Comparison of ENCODE assay signal across 8 cellular contexts in genomic region chr6:13445005-13445743, GRCh38. TPM values are rescaled to one million over a fixed set of nuclear protein-coding genes. Genes with fewer than 3 reads are reported as not detected.
DNase-seq lines count a peak whose midpoint lies in the region; ATAC-seq, FAIRE-seq and TF ChIP-seq lines count a peak whose summit lies in the region.

No MANE protein-coding gene starts in this region.

- POLR2A ChIA-PET in HepG2 (lab: Yijun Ruan, JAX), result no interaction called here
- POLR2A ChIA-PET in activated CD4-positive, alpha-beta T cell treated with anti-CD3 and anti-CD28 coated beads, Interleukin-2, amount 10 ng/mL, durations not matched to agents 7 days and 5 days (lab: Charles Lee), result no interaction called here

- H3K27ac Mint-ChIP-seq in activated CD4-positive, alpha-beta T cell treated with anti-CD3 and anti-CD28 coated beads, Interleukin-2, amount 10 ng/mL, durations not matched to agents 7 days and 5 days, result no peak overlapping the region

- CTCF ChIA-PET in HepG2 (lab: Yijun Ruan, JAX; ENCODE audit: low intra/inter-chr PET ratio, low total read pairs), result no interaction called here
- CTCF ChIA-PET in activated CD4-positive, alpha-beta T cell treated with anti-CD3 and anti-CD28 coated beads, Interleukin-2, amount 10 ng/mL, durations not matched to agents 7 days and 5 days (lab: Charles Lee), result interaction anchor here (0.7 to 1.6 kb wide), 3 partner anchors 12 to 107 kb away, joined by 3 to 5 read pairs (median 3); no protein-coding TSS in a partner anchor

- H3K4me1 ChIP-seq in ascending aorta (peaks cover 10 to 17% of the 10 kb centered on the region in 2 donors), HepG2 (ENCODE audit: insufficient read depth, low read length) (peaks cover 7% of the 10 kb centered on the region; the same call in 1 of the 2 replicates), vagina (peaks cover 48% of the 10 kb centered on the region)

- H3K4me3 ChIP-seq in ascending aorta (no peak overlapping the region), HepG2 (replicated peaks in 1 of 3; ENCODE audit: insufficient read depth in 1 of 3, low read depth in 2 of 3, low read length in 3 of 3) (no peak overlapping the region), vagina (peak overlapping the region in 1 of 2 donors; percentile 32)

- H3K36me3 ChIP-seq in ascending aorta (no peaks in the 10 kb centered on the region), HepG2 (replicated peaks in 1 of 2; ENCODE audit: control insufficient read depth in 1 of 2, insufficient read depth in 2 of 2, low read length in 2 of 2) (no peaks in the 10 kb centered on the region), vagina (no peaks in the 10 kb centered on the region)

- in situ Hi-C loops in HepG2 (cut with HindIII; ENCODE audit: extremely low pct_ligation_motif_present, low pct_unique_long_range_greater_than_20kb), result no loop called here

- TF ChIP-seq EP300 in HepG2 (IDR thresholded peaks at IDR 0.05; ENCODE audit: low read depth in 2 of 2, low read length in 2 of 2) (no peak), HepG2 (CRISPR knock-in tag; IDR thresholded peaks at IDR 0.05; ENCODE audit: borderline replicate concordance) (no peak)

- no peaks in the 10 kb centered on the region for H4K20me1 ChIP-seq in HepG2 (ENCODE audit: insufficient read depth, low read length)

- H3K79me2 ChIP-seq in HepG2 (ENCODE audit: insufficient read depth, low read length), result no peaks in the 10 kb centered on the region

- peaks cover 4% of the 10 kb centered on the region for H3K9me3 Mint-ChIP-seq in activated CD4-positive, alpha-beta T cell treated with anti-CD3 and anti-CD28 coated beads, Interleukin-2, amount 10 ng/mL, durations not matched to agents 7 days and 5 days

- H3K9me3 ChIP-seq in ascending aorta (no peaks in the 10 kb centered on the region), HepG2 (ENCODE audit: low read length) (no peaks in the 10 kb centered on the region), vagina (no peaks in the 10 kb centered on the region)

- TF ChIP-seq CTCF in ascending aorta (IDR thresholded peaks at IDR 0.05), result no peak
- no peak for TF ChIP-seq CTCF in HepG2 (CRISPR knock-in tag; IDR thresholded peaks at IDR 0.05)
- no peak for TF ChIP-seq CTCF in vagina (IDR thresholded peaks at IDR 0.05)

- intact Hi-C loops in ascending aorta (cut with DNase I), result no loop called here
- intact Hi-C loops in HepG2 (cut with micrococcal nuclease; ENCODE audit: unreplicated experiment), result no loop called here
- intact Hi-C loops in vagina (cut with DNase I), result no loop called here

- no peaks in the 10 kb centered on the region for H3K27me3 Mint-ChIP-seq in activated CD4-positive, alpha-beta T cell treated with anti-CD3 and anti-CD28 coated beads, Interleukin-2, amount 10 ng/mL, durations not matched to agents 7 days and 5 days

- peak; percentile 59 for DNase-seq in ELR (ENCODE audit: low read depth)
- peak; percentile 52 to 77 for DNase-seq in NCI-H187 (lab: John Stamatoyannopoulos, UW)
- peak in 1 of 2 donors; percentile 66 for DNase-seq in ascending aorta (ENCODE audit: low spot score in 2 of 2)
- no peak for DNase-seq in HepG2 (ENCODE audit: low spot score)
- DNase-seq in vagina (ENCODE audit: extremely low spot score in 2 of 2), result no peak
- DNase-seq in activated CD4-positive, alpha-beta T cell treated with anti-CD3 and anti-CD28 coated beads, Interleukin-2, amount 10 ng/mL, durations not matched to agents 7 days and 5 days, result no peak

- ATAC-seq in HepG2 (no peak), HG03097 (IDR thresholded peaks at IDR 0.05; ENCODE audit: low FRiP score, unreplicated experiment) (no peak), GM19455 (IDR thresholded peaks at IDR 0.05; ENCODE audit: unreplicated experiment) (no peak)

- no peak for FAIRE-seq in HepG2 (lab: Jason Lieb, UNC)

- no peak overlapping the region for H3K4me3 Mint-ChIP-seq in activated CD4-positive, alpha-beta T cell treated with anti-CD3 and anti-CD28 coated beads, Interleukin-2, amount 10 ng/mL, durations not matched to agents 7 days and 5 days

- no peak overlapping the region for H3K4me2 ChIP-seq in HepG2 (ENCODE audit: low read depth, low read length)

- 84% methylated on average over 9 of the region's 9 CpGs for WGBS in HepG2 (ENCODE audit: low lambda C conversion rate)

- H3K27me3 ChIP-seq in ascending aorta (no peaks in the 10 kb centered on the region), HepG2 (ENCODE audit: control insufficient read depth in 1 of 2, insufficient read depth in 2 of 2, low read length in 2 of 2) (no peaks in the 10 kb centered on the region), vagina (no peaks in the 10 kb centered on the region)

- peaks cover 5% of the 10 kb centered on the region for H3K36me3 Mint-ChIP-seq in activated CD4-positive, alpha-beta T cell treated with anti-CD3 and anti-CD28 coated beads, Interleukin-2, amount 10 ng/mL, durations not matched to agents 7 days and 5 days (ENCODE audit: low read depth)

- TF ChIP-seq POLR2A in HepG2 (IDR thresholded peaks at IDR 0.05; ENCODE audit: insufficient read depth in 1 of 2, low read depth in 2 of 2, low read length in 2 of 2) (no peak), vagina (IDR thresholded peaks at IDR 0.05) (no peak)

- H3K4me1 Mint-ChIP-seq in activated CD4-positive, alpha-beta T cell treated with anti-CD3 and anti-CD28 coated beads, Interleukin-2, amount 10 ng/mL, durations not matched to agents 7 days and 5 days, result peaks cover 18% of the 10 kb centered on the region

- H2AFZ ChIP-seq in HepG2 (ENCODE audit: low read length), result no peak overlapping the region

- peak overlapping the region; percentile 13 to 33 for H3K27ac ChIP-seq in ascending aorta
- H3K27ac ChIP-seq in HepG2 (ENCODE audit: extremely low read length, insufficient read depth, low read length), result no peak overlapping the region
- H3K27ac ChIP-seq in vagina, result peak overlapping the region; percentile 30

- no TSS peak for BruUV-seq in HepG2 (replicated peaks; lab: Mats Ljungman, UMichigan)

- H3K9ac ChIP-seq in HepG2 (ENCODE audit: insufficient read depth, low read depth, low read length), result no peak overlapping the region

- TF ChIP-seq RAD21 in HepG2 (CRISPR knock-in tag; IDR thresholded peaks at IDR 0.05), result no peak

TF ChIP-seq in HepG2, 621 proteins besides CTCF, POLR2A, EP300 and RAD21:
- TF ChIP-seq MYC (CRISPR knock-in tag; IDR thresholded peaks at IDR 0.05; ENCODE audit: borderline replicate concordance) (no peak), KLF16 (CRISPR knock-in tag; IDR thresholded peaks at IDR 0.05) (no peak), NFE2L2 (IDR thresholded peaks at IDR 0.05; ENCODE audit: low read length) (no peak), ZNF644 (CRISPR knock-in tag; IDR thresholded peaks at IDR 0.05; ENCODE audit: low read depth) (no peak), SNAPC2 (CRISPR knock-in tag; IDR thresholded peaks at IDR 0.05) (no peak), ZNF263 (CRISPR knock-in tag; IDR thresholded peaks at IDR 0.05) (peak; percentile 61; the same call in 1 of the 2 replicates)

RNA-seq across cellular contexts. Expression of gene GFOD1, which starts 42.2 kb away (rescaled TPM):
- total RNA-seq in ascending aorta (28.7 TPM), HepG2 (2016; rRNA removed; fragmentation: Illumina TruSeq; extraction: Trizol) (6.4 TPM in 2 replicates), vagina (16.9 TPM)
- total RNA-seq in HepG2 (2016; cell fraction: cytosol; rRNA removed; fragmentation: Illumina TruSeq; extraction: Trizol; ENCODE audit: low read depth), result 1.1 TPM in 2 replicates
- total RNA-seq in HepG2 (2016; cell fraction: insoluble cytoplasmic fraction; rRNA removed; fragmentation: Illumina TruSeq; extraction: Trizol), result 5.1 and 7.1 TPM in 2 replicates
- 3.3 and 3.7 TPM in 2 replicates for total RNA-seq in HepG2 (2016; cell fraction: membrane; rRNA removed; fragmentation: Illumina TruSeq; extraction: Trizol)
- total RNA-seq in HepG2 (2016; cell fraction: nucleus; rRNA removed; fragmentation: Illumina TruSeq; extraction: Trizol), result 11.3 and 14.8 TPM in 2 replicates
- 1.8 and 1.9 TPM in 2 replicates for polyA plus RNA-seq in HepG2 (2011; rRNA removed)
- polyA plus RNA-seq in HepG2 (2011; cell fraction: cytosol; rRNA removed), result 1.1 and 1.2 TPM in 2 replicates
- polyA plus RNA-seq in HepG2 (2011; cell fraction: nucleus; rRNA removed), result 3.9 TPM in 2 replicates
- polyA plus RNA-seq in HepG2 (2012), result 0.56 and 0.64 TPM in 2 replicates
- polyA plus RNA-seq in HepG2 (2016; cell fraction: cytosol; fragmentation: Illumina TruSeq; extraction: Trizol; ENCODE audit: low read depth), result 0.99 and 1.2 TPM in 2 replicates
- polyA plus RNA-seq in HepG2 (2016; cell fraction: insoluble cytoplasmic fraction; fragmentation: Illumina TruSeq; extraction: Trizol; ENCODE audit: low read depth), result 2.9 and 3.7 TPM in 2 replicates
- 2.2 and 2.5 TPM in 2 replicates for polyA plus RNA-seq in HepG2 (2016; cell fraction: membrane; fragmentation: Illumina TruSeq; extraction: Trizol; ENCODE audit: low read depth)
- 8.2 and 9.4 TPM in 2 replicates for polyA plus RNA-seq in HepG2 (2016; cell fraction: nucleus; fragmentation: Illumina TruSeq; extraction: Trizol; ENCODE audit: insufficient read depth, low read depth)
- 10.2 and 14.8 TPM in 2 replicates for polyA minus RNA-seq in HepG2 (2011; rRNA and poly(A)+ RNA removed; ENCODE audit: low replicate concordance)
- 1.8 and 2.1 TPM in 2 replicates for polyA minus RNA-seq in HepG2 (2011; cell fraction: cytosol; rRNA and poly(A)+ RNA removed)
- polyA minus RNA-seq in HepG2 (2011; cell fraction: nucleus; rRNA and poly(A)+ RNA removed), result 6.7 and 7.7 TPM in 2 replicates
- 1 to 10 TPM; 2.4 TPM for total RNA-seq in activated CD4-positive, alpha-beta T cell treated with anti-CD3 and anti-CD28 coated beads, Interleukin-2, amount 10 ng/mL, durations not matched to agents 7 days and 5 days

Comparison
In these comparisons a context has a peak if more than half of its experiments do, and no peak if none do; other contexts are left out.
1. DNase-seq: peak in ELR (single experiment) and NCI-H187 (2 of 2); none in HepG2 (single experiment), vagina (0 of 2) and activated CD4-positive, alpha-beta T cell treated with anti-CD3 and anti-CD28 coated beads, Interleukin-2, amount 10 ng/mL, durations not matched to agents 7 days and 5 days (single experiment).